In the genomic region with DNA sequence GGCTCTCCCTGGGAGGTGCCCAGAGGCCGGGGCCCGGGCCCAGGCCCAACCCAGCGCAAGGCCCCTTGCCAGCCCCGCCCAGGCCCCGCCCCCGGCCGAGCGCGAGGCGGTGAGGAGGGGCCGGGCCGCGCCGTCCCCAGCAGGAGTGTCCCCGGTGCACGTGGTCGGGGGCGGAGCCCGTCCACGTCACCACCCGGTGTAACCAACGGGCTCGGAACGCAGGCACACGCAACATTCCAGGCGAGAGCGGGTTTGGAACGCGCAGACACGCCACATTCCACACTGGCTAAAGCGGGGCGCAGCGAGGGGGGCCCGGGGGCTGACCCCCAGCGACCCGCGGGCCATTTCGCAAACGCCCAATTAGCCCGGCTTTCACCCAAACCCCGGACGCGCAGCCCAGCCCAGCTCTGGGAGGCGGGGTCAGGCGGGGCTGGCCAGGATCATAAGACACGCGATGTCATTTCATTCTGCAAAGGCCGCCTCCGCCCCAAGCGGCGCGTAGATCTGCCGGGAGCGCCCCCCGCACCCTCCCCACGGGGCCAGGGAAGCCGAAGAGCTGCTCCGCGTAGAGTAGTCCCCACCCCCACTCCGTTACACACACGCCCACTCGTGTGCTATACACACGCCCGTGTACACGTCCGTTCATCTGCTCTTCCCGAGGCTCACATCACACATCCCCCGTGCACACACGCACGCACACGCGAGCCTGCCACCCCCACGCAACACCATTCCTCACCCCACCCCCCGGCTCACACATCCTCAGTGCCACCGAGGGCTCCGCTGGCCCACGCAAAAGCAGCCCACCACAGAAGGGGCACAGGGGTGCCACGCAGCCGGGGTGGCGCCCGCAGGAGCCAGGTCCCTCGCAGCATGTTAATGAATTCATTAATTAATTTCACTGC, we compare ENCODE assay signal across 8 cellular contexts. TPM values are rescaled to one million over a fixed set of nuclear protein-coding genes. Genes with fewer than 3 reads are reported as not detected.
A peak's percentile ranks its signal among the peaks of the same experiment; 100 is the strongest.
DNase-seq lines count a peak whose midpoint lies in the region; FAIRE-seq and TF ChIP-seq lines count a peak whose summit lies in the region.

No MANE protein-coding gene starts in this region.

- peak overlapping the region; percentile 84 for H3K4me3 ChIP-seq in OCI-LY1 (ENCODE audit: low read depth, low read length, poor library complexity, severe bottlenecking)

- no peaks in the 10 kb centered on the region for H3K9me3 ChIP-seq in OCI-LY1 (ENCODE audit: low read length)

- H4K20me1 ChIP-seq in OCI-LY1 (ENCODE audit: insufficient read depth, low read length), result no peaks in the 10 kb centered on the region

- peak overlapping the region; percentile 85 for H3K9ac ChIP-seq in OCI-LY1 (ENCODE audit: low read length)

- FAIRE-seq in HTR-8/SVneo (lab: Jason Lieb, UNC), result peak; percentile 99

- TF ChIP-seq CTCF in GM20000 (IDR thresholded peaks at IDR 0.05; ENCODE audit: extremely low read depth, missing control alignments), result no peak
- peak; percentile 11; the same call in 1 of the 2 replicates for TF ChIP-seq CTCF in OCI-LY1 (IDR thresholded peaks at IDR 0.05; ENCODE audit: low read length)

- no peaks in the 10 kb centered on the region for H3F3A ChIP-seq in OCI-LY1 (ENCODE audit: insufficient read depth, low read length)

- peak; percentile 96 for DNase-seq in Caki2 (ENCODE audit: low read depth)
- peak; percentile 98 for DNase-seq in GM20000 (ENCODE audit: low spot score)
- DNase-seq in HTR-8/SVneo (ENCODE audit: insufficient read length, low spot score), result peak; percentile 95
- peak; percentile 97 for DNase-seq in activated T-cell treated with anti-CD3 and anti-CD28 coated beads for 48 hours (ENCODE audit: low read depth)
- peak; percentile 87 for DNase-seq in epithelial cell of prostate (ENCODE audit: low read depth, low spot score)
- DNase-seq in mucosa of gallbladder (ENCODE audit: low spot score), result peak; percentile 96
- peak; percentile 70 to 76 for DNase-seq in stimulated activated CD8-positive, alpha-beta memory T cell treated with anti-CD3 and anti-CD28 coated beads, Interleukin-4, amount 100 ng/mL, for 1 hour (ENCODE audit: low read depth in 2 of 2, low spot score in 1 of 2)

- in situ Hi-C loops in Caki2 (cut with HindIII; ENCODE audit: low pct_unique_long_range_greater_than_20kb, low sequenced_read_pairs), result no loop called here

- H3K9me2 ChIP-seq in OCI-LY1 (ENCODE audit: low read depth, low read length), result no peaks in the 10 kb centered on the region

- H3K27me3 ChIP-seq in OCI-LY1 (ENCODE audit: insufficient read depth, low read length), result no peaks in the 10 kb centered on the region

- H3K79me2 ChIP-seq in OCI-LY1 (ENCODE audit: insufficient read depth, low read length), result no peaks in the 10 kb centered on the region

- H3K36me3 ChIP-seq in OCI-LY1 (ENCODE audit: insufficient read depth, low read length), result no peaks in the 10 kb centered on the region

- peaks cover 47% of the 10 kb centered on the region for H3K4me1 ChIP-seq in OCI-LY1 (ENCODE audit: insufficient read depth, low read length, severe bottlenecking)

- H3K4me2 ChIP-seq in OCI-LY1 (ENCODE audit: low read length), result peak overlapping the region; percentile 96

- H2AFZ ChIP-seq in OCI-LY1 (ENCODE audit: low read length), result no peak overlapping the region

- H3K27ac ChIP-seq in OCI-LY1 (ENCODE audit: low read depth, low read length, poor library complexity, severe bottlenecking) (peak overlapping the region; percentile 68), epithelial cell of prostate (peak overlapping the region; percentile 100)

RNA-seq across cellular contexts. Expression of gene MNT, which starts 1.0 kb away (rescaled TPM):
- 0.35 and 0.68 TPM in 2 replicates for total RNA-seq in Caki2 (2014; rRNA removed; shearing (Covaris generic); ENCODE audit: low replicate concordance)
- 44.0 TPM for total RNA-seq in mucosa of gallbladder

Comparison
In these comparisons a context has a peak if more than half of its experiments do, and no peak if none do; other contexts are left out.
1. Peak in every context shown above with its lines: DNase-seq, H3K4me3 ChIP-seq and H3K27ac ChIP-seq.
2. RNA of gene MNT, which starts 1.0 kb away (total RNA-seq): 44.0 TPM in mucosa of gallbladder (single experiment); 0.35 to 0.68 TPM in Caki2; every median in the first group is over 10 times any median in the second.